ENCODE assay signal across 22 cellular contexts in genomic region chrX:71212536-71212935, GRCh38. TPM values are rescaled to one million over a fixed set of nuclear protein-coding genes. Genes with fewer than 3 reads are reported as not detected.
"Had no signal": no experiment of that assay in that cellular context is flagged by ENCODE, and none has a peak within 500 bp of the region (broad histone marks: within the 10 kb centered on the region; RNA-seq: fewer than 3 reads in every experiment).

No MANE protein-coding gene starts in this region.

- H3K27ac ChIP-seq: gastrocnemius medialis, heart right ventricle, parathyroid adenoma, spleen, tibial artery, upper lobe of left lung, uterus had no signal

- DNase-seq: effector CD4-positive, alpha-beta T cell; endodermal cell; gastrocnemius medialis; heart right ventricle; hypothalamus; kidney glomerular epithelial cell; mesendoderm; naive B cell; nephron progenitor cell; spleen; stimulated activated CD4-positive, alpha-beta T cell treated with anti-CD3 and anti-CD28 coated beads, Interleukin-15, amount 100 ng/mL, for 24 hours; stimulated activated CD4-positive, alpha-beta T cell treated with anti-CD3 and anti-CD28 coated beads, Interleukin-1b, Interleukin-23, amount 100 ng/mL, for 48 hours; stimulated activated CD4-positive, alpha-beta T cell treated with anti-CD3 and anti-CD28 coated beads, Interleukin-4, amount 100 ng/mL, for 24 hours; tibial artery; upper lobe of left lung; uterus had no signal

- H3K4me1 ChIP-seq: gastrocnemius medialis, heart right ventricle, parathyroid adenoma, spleen, tibial artery, upper lobe of left lung, uterus had no signal

- H3K9me3 ChIP-seq: gastrocnemius medialis, heart right ventricle, spleen, tibial artery, upper lobe of left lung, uterus had no signal

- H3K36me3 ChIP-seq: gastrocnemius medialis, heart right ventricle, spleen, tibial artery, upper lobe of left lung, uterus had no signal

- H3K4me3 ChIP-seq: gastrocnemius medialis, heart right ventricle, spleen, tibial artery, upper lobe of left lung, uterus had no signal

- H3K9ac ChIP-seq: parathyroid adenoma had no signal

- H3K27me3 ChIP-seq: tibial artery, upper lobe of left lung, uterus had no signal

RNA-seq across cellular contexts. Expression of gene GJB1, which starts 10.5 kb away (rescaled TPM):
- total RNA-seq: dermis microvascular lymphatic vessel endothelial cell, fibroblast of lung, heart right ventricle, lung microvascular endothelial cell, pulmonary artery endothelial cell, skeletal muscle tissue, spleen had no signal
